Comparison of ENCODE assay signal across 8 cellular contexts in genomic region chr1:234722904-234723588, GRCh38.
DNase-seq lines count a peak whose midpoint lies in the region; ATAC-seq and TF ChIP-seq lines count a peak whose summit lies in the region.

No MANE protein-coding gene starts in this region.

- no peaks in the 10 kb centered on the region for H4K20me1 ChIP-seq in Karpas-422 (ENCODE audit: insufficient read depth, low read depth, low read length)

- H3K79me2 ChIP-seq in Karpas-422 (ENCODE audit: low read length) = no peaks in the 10 kb centered on the region

- H3K4me3 ChIP-seq in Peyer's patch = peak overlapping the region in 2 of 4 donors; percentile 15 to 25
- H3K4me3 ChIP-seq in fibroblast of villous mesenchyme (ENCODE audit: low read depth, low read length) = no peak overlapping the region
- H3K4me3 ChIP-seq in ovary = no peak overlapping the region
- H3K4me3 ChIP-seq in thyroid gland (replicated peaks in 1 of 3) = no peak overlapping the region
- no peak overlapping the region for H3K4me3 ChIP-seq in Karpas-422 (ENCODE audit: low read length)

- H3K9me3 ChIP-seq in Peyer's patch = no peaks in the 10 kb centered on the region
- H3K9me3 ChIP-seq in ovary = no peaks in the 10 kb centered on the region
- H3K9me3 ChIP-seq in thyroid gland = no peaks in the 10 kb centered on the region
- no peaks in the 10 kb centered on the region for H3K9me3 ChIP-seq in Karpas-422 (ENCODE audit: low read length)

- no peaks in the 10 kb centered on the region for H3K36me3 ChIP-seq in Peyer's patch
- no peaks in the 10 kb centered on the region for H3K36me3 ChIP-seq in ovary
- no peaks in the 10 kb centered on the region for H3K36me3 ChIP-seq in thyroid gland
- H3K36me3 ChIP-seq in Karpas-422 (ENCODE audit: insufficient read depth, low read length) = no peaks in the 10 kb centered on the region

- DNase-seq in GOT3 (lab: John Stamatoyannopoulos, UW) = peak; percentile 78
- DNase-seq in Peyer's patch = peak in 1 of 3 donors; percentile 82
- DNase-seq in activated effector memory CD4-positive, alpha-beta T cell treated with anti-CD3 and anti-CD28 coated beads, Interleukin-2, amount 50 U/mL, for 16 hours = peak; percentile 86
- peak; percentile 90 for DNase-seq in fibroblast of villous mesenchyme (ENCODE audit: low read depth)
- DNase-seq in ovary = peak; percentile 61 to 87 (median 64)
- DNase-seq in thyroid gland = peak; percentile 61 to 63
- no peak for DNase-seq in Karpas-422

- no peaks in the 10 kb centered on the region for H3K9me2 ChIP-seq in Karpas-422 (replicated peaks; ENCODE audit: insufficient read depth, low read length)

- no peak overlapping the region for H3K4me2 ChIP-seq in Karpas-422 (ENCODE audit: low read depth, low read length, poor library complexity, severe bottlenecking)

- 37 to 42% (median 37%) methylated on average over 23 of the region's 23 CpGs for WGBS in ovary, 3 donors
- WGBS in thyroid gland, 2 donors = 13 to 25% methylated on average over 23 of the region's 23 CpGs

- TF ChIP-seq POLR2A in Peyer's patch (IDR thresholded peaks at IDR 0.05) = no peak
- TF ChIP-seq POLR2A in ovary (IDR thresholded peaks at IDR 0.05) = no peak
- no peak for TF ChIP-seq POLR2A in thyroid gland (IDR thresholded peaks at IDR 0.05)

- no peak overlapping the region for H2AFZ ChIP-seq in Karpas-422 (ENCODE audit: low read length)

- TF ChIP-seq EP300 in ovary (IDR thresholded peaks at IDR 0.05) = no peak

- H3K9ac ChIP-seq in Karpas-422 (ENCODE audit: low read length) = no peak overlapping the region

- no peak for ATAC-seq in HG02588 (IDR thresholded peaks at IDR 0.05; ENCODE audit: unreplicated experiment)

- no peaks in the 10 kb centered on the region for H3K27me3 ChIP-seq in Peyer's patch
- no peaks in the 10 kb centered on the region for H3K27me3 ChIP-seq in ovary
- H3K27me3 ChIP-seq in thyroid gland = no peaks in the 10 kb centered on the region
- no peaks in the 10 kb centered on the region for H3K27me3 ChIP-seq in Karpas-422 (ENCODE audit: low read length)

- H3K27ac ChIP-seq in Peyer's patch (peak overlapping the region; percentile 82 to 96 (median 90)), ovary (peak overlapping the region; percentile 53 to 99), thyroid gland (peak overlapping the region; percentile 97 to 100 (median 99)), Karpas-422 (ENCODE audit: low read length) (no peak overlapping the region)

- H3K4me1 ChIP-seq in Peyer's patch (peaks cover 14 to 86% (median 35%) of the 10 kb centered on the region in 4 donors), ovary (ENCODE audit: insufficient read depth) (peaks cover 53% of the 10 kb centered on the region), thyroid gland (peaks cover 88 to 96% of the 10 kb centered on the region in 2 donors), Karpas-422 (ENCODE audit: low read length) (peaks cover 11% of the 10 kb centered on the region)

- TF ChIP-seq CTCF in Peyer's patch (IDR thresholded peaks at IDR 0.05) = peak in 1 of 6 experiments; percentile 8
- no peak for TF ChIP-seq CTCF in fibroblast of villous mesenchyme (IDR thresholded peaks at IDR 0.05; ENCODE audit: insufficient read depth, low read depth, low read length)
- TF ChIP-seq CTCF in ovary (IDR thresholded peaks at IDR 0.05) = no peak
- TF ChIP-seq CTCF in thyroid gland (IDR thresholded peaks at IDR 0.05) = no peak

- intact Hi-C loops in ovary (cut with DNase I) = loop anchor here (5.0 to 10.0 kb wide), 9 partner anchors 111 to 362 kb away; partner anchors contain the start of gene IRF2BP2 (in 1 of the 4)
- intact Hi-C loops in thyroid gland (cut with DNase I) = loop anchor here (5.0 to 10.0 kb wide), 2 partner anchors 116 to 262 kb away; no protein-coding TSS in a partner anchor
